Comparison of ENCODE assay signal across 19 cellular contexts in the genomic region with DNA sequence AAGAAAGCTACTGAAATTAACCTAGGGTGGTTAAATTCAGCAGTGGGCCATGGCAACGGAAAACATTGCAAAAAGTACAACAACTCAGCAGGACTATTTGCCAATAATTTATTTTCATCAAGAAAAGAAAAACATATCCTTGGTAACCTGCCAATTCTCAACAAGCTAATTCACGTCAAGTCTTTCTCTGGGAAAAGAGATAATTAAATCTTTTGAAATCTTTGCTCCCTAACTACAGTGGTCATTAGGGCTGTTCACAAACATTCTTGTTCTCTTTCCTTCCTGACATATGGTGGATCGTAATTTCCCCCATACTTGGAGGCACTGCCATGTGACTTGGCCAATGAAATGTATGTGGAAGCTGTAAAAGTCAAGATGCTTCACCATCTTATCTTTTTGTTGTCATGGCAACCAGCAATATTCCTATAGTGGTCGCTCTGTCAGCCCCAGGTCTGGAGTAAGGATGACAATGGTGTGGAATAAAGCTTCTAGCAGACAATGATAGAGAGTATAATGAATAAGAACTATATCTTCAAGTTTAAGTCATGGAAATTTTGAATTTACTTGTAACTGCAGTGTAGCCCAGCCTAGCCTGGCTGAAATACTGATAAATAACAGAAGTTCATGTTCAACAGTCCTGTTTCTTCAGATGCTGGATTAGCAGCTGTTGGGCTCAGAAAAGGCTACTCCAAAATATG. TPM values are rescaled to one million over a fixed set of nuclear protein-coding genes. Genes with fewer than 3 reads are reported as not detected.
DNase-seq lines count a peak whose midpoint lies in the region; TF ChIP-seq lines count a peak whose summit lies in the region.
"Had no signal": no experiment of that assay in that cellular context is flagged by ENCODE, and none has a peak within 500 bp of the region (broad histone marks: within the 10 kb centered on the region; RNA-seq: fewer than 3 reads in every experiment).

No MANE protein-coding gene starts in this region.

- DNase-seq in DMS 273 (lab: John Stamatoyannopoulos, UW; ENCODE audit: unreplicated experiment) (peak; percentile 71), NCI-H1417 treated with DMSO at 0.1 percent for 48 hours (lab: John Stamatoyannopoulos, UW) (peak; percentile 51), NCI-H748 treated with DMSO at 0.1 percent for 48 hours (lab: John Stamatoyannopoulos, UW) (peak; percentile 45), left ventricle myocardium inferior (no peak), colonic mucosa (no peak), vagina (ENCODE audit: extremely low spot score in 2 of 2) (no peak), NCI-H2029 treated with DMSO at 0.1 percent for 48 hours (lab: John Stamatoyannopoulos, UW) (no peak)
- no peak for DNase-seq in activated CD4-positive, alpha-beta T cell treated with anti-CD3 and anti-CD28 coated beads, Interleukin-2, amount 50 U/mL, for 1 hour
- DNase-seq: activated CD4-positive, CD25-positive, alpha-beta regulatory T cell; CD4-positive, alpha-beta memory T cell; dorsolateral prefrontal cortex; EL; H7; MM.1S; occipital lobe; sigmoid colon; stimulated activated CD4-positive, alpha-beta T cell treated with anti-CD3 and anti-CD28 coated beads, Interleukin-1b, Interleukin-23, amount 100 ng/mL, for 48 hours; upper lobe of right lung had no signal

- H3K4me1 ChIP-seq in left ventricle myocardium inferior (peaks cover 5% of the 10 kb centered on the region), colonic mucosa (no peaks in the 10 kb centered on the region), vagina (no peaks in the 10 kb centered on the region)
- H3K4me1 ChIP-seq: upper lobe of right lung had no signal

- intact Hi-C loops in left ventricle myocardium inferior (cut with micrococcal nuclease) = no loop called here
- intact Hi-C loops in colonic mucosa (cut with DNase I) = no loop called here
- intact Hi-C loops in vagina (cut with DNase I) = no loop called here

- H3K36me3 ChIP-seq in left ventricle myocardium inferior = no peaks in the 10 kb centered on the region
- no peaks in the 10 kb centered on the region for H3K36me3 ChIP-seq in colonic mucosa
- H3K36me3 ChIP-seq in vagina = no peaks in the 10 kb centered on the region
- H3K36me3 ChIP-seq: sigmoid colon, SJSA1, upper lobe of right lung had no signal

- TF ChIP-seq CTCF in left ventricle myocardium inferior (IDR thresholded peaks at IDR 0.05; ENCODE audit: borderline replicate concordance) = no peak
- no peak for TF ChIP-seq CTCF in colonic mucosa (IDR thresholded peaks at IDR 0.05)
- no peak for TF ChIP-seq CTCF in vagina (IDR thresholded peaks at IDR 0.05)

- H3K4me3 ChIP-seq in left ventricle myocardium inferior = no peak overlapping the region
- H3K4me3 ChIP-seq in colonic mucosa = no peak overlapping the region
- H3K4me3 ChIP-seq in vagina = no peak overlapping the region
- H3K4me3 ChIP-seq: dorsolateral prefrontal cortex, sigmoid colon, SJSA1, upper lobe of right lung had no signal

- H3K9ac ChIP-seq in colonic mucosa (ENCODE audit: low read depth in 2 of 2, low read length in 2 of 2) = no peak overlapping the region

- H3K9me3 ChIP-seq in left ventricle myocardium inferior (replicated peaks) = no peaks in the 10 kb centered on the region
- no peaks in the 10 kb centered on the region for H3K9me3 ChIP-seq in colonic mucosa
- no peaks in the 10 kb centered on the region for H3K9me3 ChIP-seq in vagina
- H3K9me3 ChIP-seq: sigmoid colon, SJSA1, upper lobe of right lung had no signal

- H3K27ac ChIP-seq in left ventricle myocardium inferior (replicated peaks) (peak overlapping the region; percentile 67), colonic mucosa (no peak overlapping the region), vagina (no peak overlapping the region)
- H3K27ac ChIP-seq: dorsolateral prefrontal cortex, sigmoid colon, SJSA1, upper lobe of right lung had no signal

- no peaks in the 10 kb centered on the region for H3K27me3 ChIP-seq in left ventricle myocardium inferior (ENCODE audit: low read depth)
- no peaks in the 10 kb centered on the region for H3K27me3 ChIP-seq in colonic mucosa
- H3K27me3 ChIP-seq in vagina = no peaks in the 10 kb centered on the region
- H3K27me3 ChIP-seq: dorsolateral prefrontal cortex, sigmoid colon, SJSA1, upper lobe of right lung had no signal

- TF ChIP-seq POLR2A in vagina (IDR thresholded peaks at IDR 0.05) = no peak

RNA-seq across cellular contexts. Expression of a gene that starts 29.6 kb away (rescaled TPM):
- 18.1 TPM for total RNA-seq in left ventricle myocardium inferior
- total RNA-seq in colonic mucosa = 10 to 100 TPM; 24.6 TPM
- total RNA-seq in vagina = 12.8 TPM

Comparison
In these comparisons a context has a peak if more than half of its experiments do, and no peak if none do; other contexts are left out.
1. DNase-seq: peak in DMS 273 (single experiment), NCI-H1417 treated with DMSO at 0.1 percent for 48 hours (single experiment) and NCI-H748 treated with DMSO at 0.1 percent for 48 hours (single experiment); none in left ventricle myocardium inferior (single experiment), colonic mucosa (single experiment), vagina (0 of 2), activated CD4-positive, alpha-beta T cell treated with anti-CD3 and anti-CD28 coated beads, Interleukin-2, amount 50 U/mL, for 1 hour (single experiment) and NCI-H2029 treated with DMSO at 0.1 percent for 48 hours (single experiment).